Comparison of ENCODE assay signal across 1 cellular context in genomic region chr10:61733358-61733940, GRCh38.
TF ChIP-seq lines count a peak whose summit lies in the region.

No MANE protein-coding gene starts in this region.

TF ChIP-seq in Ishikawa, 13 proteins besides CTCF, POLR2A, EP300 and RAD21 (continued from another document):
- no peak for TF ChIP-seq REST (IDR thresholded peaks at IDR 0.05; ENCODE audit: low read depth)
- no peak for TF ChIP-seq NFIC (IDR thresholded peaks at IDR 0.05)
- no peak for TF ChIP-seq CEBPB (IDR thresholded peaks at IDR 0.05)
- TF ChIP-seq ZBTB7A (IDR thresholded peaks at IDR 0.05; ENCODE audit: low read depth), result no peak
- TF ChIP-seq USF1 (IDR thresholded peaks at IDR 0.05), result no peak
- no peak for TF ChIP-seq MAX (IDR thresholded peaks at IDR 0.05)
- TF ChIP-seq FOXM1 (IDR thresholded peaks at IDR 0.05; ENCODE audit: borderline replicate concordance, low read depth), result no peak
